In genomic region chr4:86033171-86033570, GRCh38 we compare ENCODE assay signal across 12 cellular contexts.
DNase-seq lines count a peak whose midpoint lies in the region; ATAC-seq, FAIRE-seq and TF ChIP-seq lines count a peak whose summit lies in the region.
"Had no signal": no experiment of that assay in that cellular context is flagged by ENCODE, and none has a peak within 500 bp of the region (broad histone marks: within the 10 kb centered on the region; RNA-seq: fewer than 3 reads in every experiment).

No MANE protein-coding gene starts in this region.

- no peak for TF ChIP-seq POLR2A in H1 (IDR thresholded peaks at IDR 0.05; ENCODE audit: control extremely low read depth in 1 of 2, low read depth in 2 of 2, low read length in 2 of 2)

- no peak overlapping the region for H3K56ac ChIP-seq in H1 (replicated peaks; ENCODE audit: insufficient read length, low read depth, low read length)

- no peaks in the 10 kb centered on the region for H3K9me3 Mint-ChIP-seq in neural crest cell
- peaks cover 0 to 1% of the 10 kb centered on the region in 2 donors for H3K9me3 Mint-ChIP-seq in effector memory CD8-positive, alpha-beta T cell
- H3K9me3 Mint-ChIP-seq: central memory CD8-positive, alpha-beta T cell; T-helper 1 cell treated with Interleukin-12 subunit alpha and Interleukin-12 subunit beta and Interleukin-4 antibody, amounts not matched to agents 30 μg/mL and 1 μg/mL, for 36 hours had no signal

- H3K27ac ChIP-seq in H1 (ENCODE audit: low read depth, low read length) (no peak overlapping the region), neuronal stem cell (replicated peaks; ENCODE audit: low read length) (no peak overlapping the region)
- H3K27ac ChIP-seq: parathyroid adenoma had no signal

- no peaks in the 10 kb centered on the region for H4K20me1 ChIP-seq in H1 (replicated peaks in 1 of 2; ENCODE audit: control insufficient read depth in 1 of 2, insufficient read depth in 2 of 2, low read length in 2 of 2)

- H2AK5ac ChIP-seq in H1 (ENCODE audit: low read depth, low read length) (no peak overlapping the region), neuronal stem cell (ENCODE audit: low read depth, low read length) (no peak overlapping the region)

- no peak overlapping the region for H3K23ac ChIP-seq in H1 (ENCODE audit: insufficient read length)
- H3K23ac ChIP-seq in neuronal stem cell (ENCODE audit: low read depth, low read length, poor library complexity): no peak overlapping the region

- H2BK12ac ChIP-seq in H1 (ENCODE audit: low read depth, low read length) (no peak overlapping the region), neuronal stem cell (ENCODE audit: low read length) (no peak overlapping the region)

- TF ChIP-seq CTCF in H1 (IDR thresholded peaks at IDR 0.05; ENCODE audit: control extremely low read depth in 1 of 3, insufficient read depth in 1 of 3, low read depth in 1 of 3, low read length in 3 of 3) (no peak), neural crest cell (conservative IDR thresholded peaks at IDR 0.05) (no peak)

- CTCF ChIA-PET in H1 (lab: Charles Lee; ENCODE audit: partially characterized antibody): interaction anchor here (1.0 to 1.9 kb wide), 3 partner anchors 69 to 277 kb away, joined by 4 to 5 read pairs (median 5); no protein-coding TSS in a partner anchor

- H4K91ac ChIP-seq in H1 (replicated peaks; ENCODE audit: insufficient read length, low read length): no peak overlapping the region
- H4K91ac ChIP-seq in neuronal stem cell (ENCODE audit: low read depth, low read length, poor library complexity): no peak overlapping the region

- no peaks in the 10 kb centered on the region for H3K27me3 Mint-ChIP-seq in neural crest cell (ENCODE audit: low read depth)
- H3K27me3 Mint-ChIP-seq in effector memory CD8-positive, alpha-beta T cell: no peaks in the 10 kb centered on the region
- H3K27me3 Mint-ChIP-seq: central memory CD8-positive, alpha-beta T cell had no signal

- no peak for FAIRE-seq in H1 (lab: Jason Lieb, UNC)

- no peaks in the 10 kb centered on the region for H3K79me2 ChIP-seq in H1 (ENCODE audit: control insufficient read depth in 1 of 2, insufficient read depth in 2 of 2, low read length in 2 of 2)
- H3K79me2 ChIP-seq: parathyroid adenoma had no signal

- no peak overlapping the region for H4K5ac ChIP-seq in H1 (ENCODE audit: insufficient read length, low read depth, low read length)

- H3K9ac ChIP-seq in H1 (replicated peaks in 1 of 4; ENCODE audit: extremely low read depth in 1 of 4, low read depth in 3 of 4, low read length in 3 of 4): no peak overlapping the region
- H3K9ac ChIP-seq in neuronal stem cell (ENCODE audit: low read depth, low read length, poor library complexity): no peak overlapping the region
- H3K9ac ChIP-seq: parathyroid adenoma had no signal

- H3K4me1 ChIP-seq in H1 (replicated peaks in 1 of 4; ENCODE audit: control insufficient read depth in 3 of 4, insufficient read depth in 4 of 4, low read length in 3 of 4): peaks cover 0 to 9% (median 1%) of the 10 kb centered on the region in 4 experiments; a peak in 2 of 7 replicates
- no peaks in the 10 kb centered on the region for H3K4me1 ChIP-seq in neuronal stem cell (ENCODE audit: control insufficient read depth in 2 of 2, insufficient read depth in 1 of 2, low read depth in 1 of 2, low read length in 2 of 2)
- H3K4me1 ChIP-seq: parathyroid adenoma had no signal

- TF ChIP-seq RAD21 in H1 (IDR thresholded peaks at IDR 0.05 in 1 of 2, conservative IDR thresholded peaks at IDR 0.05 in 1 of 2; ENCODE audit: low read depth in 2 of 2, low read length in 2 of 2): no peak

- H2BK5ac ChIP-seq in H1 (ENCODE audit: low read depth, low read length): no peak overlapping the region
- H2BK5ac ChIP-seq in neuronal stem cell (ENCODE audit: low read length): no peak overlapping the region

- H3K14ac ChIP-seq in H1 (ENCODE audit: insufficient read length): no peak overlapping the region
- no peak overlapping the region for H3K14ac ChIP-seq in neuronal stem cell (ENCODE audit: low read length)

- peaks cover 14% of the 10 kb centered on the region for H3K4me1 Mint-ChIP-seq in neural crest cell
- H3K4me1 Mint-ChIP-seq in effector memory CD8-positive, alpha-beta T cell (ENCODE audit: low read depth in 2 of 2): no peaks in the 10 kb centered on the region
- H3K4me1 Mint-ChIP-seq: B cell; central memory CD8-positive, alpha-beta T cell had no signal

- no peaks in the 10 kb centered on the region for H3K23me2 ChIP-seq in H1 (ENCODE audit: low read depth, low read length)

- H3K4me2 ChIP-seq in H1 (ENCODE audit: insufficient read depth in 1 of 2, low read depth in 2 of 2, low read length in 2 of 2) (no peak overlapping the region), neuronal stem cell (ENCODE audit: insufficient read depth, low read length, poor library complexity, severe bottlenecking) (no peak overlapping the region)

- H3K36me3 ChIP-seq in H1 (ENCODE audit: control insufficient read depth in 2 of 4, insufficient read depth in 4 of 4, low read length in 3 of 4): no peaks in the 10 kb centered on the region
- H3K36me3 ChIP-seq in neuronal stem cell (replicated peaks in 1 of 2; ENCODE audit: control insufficient read depth in 2 of 2, insufficient read depth in 2 of 2, low read length in 2 of 2): peaks cover 2 to 97% of the 10 kb centered on the region in 2 donors

- H3K4me3 ChIP-seq in H1 (ENCODE audit: extremely low read depth in 1 of 4, insufficient read depth in 2 of 4, low read depth in 3 of 4, low read length in 4 of 4) (no peak overlapping the region), neuronal stem cell (ENCODE audit: low read length in 2 of 2) (no peak overlapping the region)

- H2BK120ac ChIP-seq in H1 (replicated peaks; ENCODE audit: low read depth, low read length): no peak overlapping the region
- H2BK120ac ChIP-seq in neuronal stem cell (ENCODE audit: low read depth, low read length): no peak overlapping the region

- H3K27ac Mint-ChIP-seq in neural crest cell (ENCODE audit: unreplicated experiment): peak overlapping the region; percentile 89
- H3K27ac Mint-ChIP-seq in effector memory CD8-positive, alpha-beta T cell: no peak overlapping the region
- H3K27ac Mint-ChIP-seq: B cell; T-helper 1 cell treated with Interleukin-12 subunit alpha and Interleukin-12 subunit beta and Interleukin-4 antibody, amounts not matched to agents 30 μg/mL and 1 μg/mL, for 36 hours had no signal

- H2BK15ac ChIP-seq in H1 (ENCODE audit: low read length) (no peak overlapping the region), neuronal stem cell (ENCODE audit: low read length) (no peak overlapping the region)

- H4K8ac ChIP-seq in H1 (ENCODE audit: extremely low read depth, insufficient read depth, low read length) (no peak overlapping the region), neuronal stem cell (ENCODE audit: low read depth, low read length) (no peak overlapping the region)

- POLR2A ChIA-PET in H1 (lab: Charles Lee; ENCODE audit: partially characterized antibody): no interaction called here

- peak; percentile 86 for ATAC-seq in Right ventricle myocardium inferior
- ATAC-seq in effector memory CD8-positive, alpha-beta T cell (replicated peaks): no peak
- ATAC-seq in GM21381 (IDR thresholded peaks at IDR 0.05; ENCODE audit: unreplicated experiment): no peak

- no peak for TF ChIP-seq EP300 in H1 (IDR thresholded peaks at IDR 0.05; ENCODE audit: borderline replicate concordance in 1 of 2, low read depth in 2 of 2, low read length in 2 of 2)

- DNase-seq in Right ventricle myocardium inferior (ENCODE audit: missing footprints) (peak; percentile 72), cardiac septum (ENCODE audit: low spot score) (no peak), H1 (ENCODE audit: low read depth in 1 of 2, low spot score in 2 of 2) (no peak), neural crest cell (ENCODE audit: low read depth, low spot score) (no peak), neuronal stem cell (ENCODE audit: low spot score) (no peak), kidney tubule cell (ENCODE audit: low spot score) (no peak)
- no peak for DNase-seq in effector memory CD8-positive, alpha-beta T cell

- H3K27me3 ChIP-seq in H1 (replicated peaks in 1 of 4; ENCODE audit: control insufficient read depth in 3 of 4, extremely low read depth in 1 of 4, insufficient read depth in 3 of 4, low read length in 3 of 4) (no peaks in the 10 kb centered on the region), neuronal stem cell (ENCODE audit: control insufficient read depth in 3 of 3, insufficient read depth in 3 of 3, low read depth in 1 of 3, low read length in 3 of 3) (no peaks in the 10 kb centered on the region)

- H3K9me3 ChIP-seq in H1 (ENCODE audit: insufficient read depth in 2 of 2, low read depth in 1 of 2, low read length in 1 of 2) (no peaks in the 10 kb centered on the region), neuronal stem cell (replicated peaks in 1 of 2; ENCODE audit: control insufficient read depth in 2 of 2, insufficient read depth in 1 of 2, low read depth in 1 of 2, low read length in 2 of 2) (no peaks in the 10 kb centered on the region)

- WGBS in H1 (ENCODE audit: extremely low coverage in 1 of 2, insufficient coverage in 1 of 2, insufficient read length in 1 of 2, insufficient replicate concordance in 2 of 2, low coverage in 1 of 2, low lambda C conversion rate in 2 of 2, missing lambda C conversion rate in 1 of 2), 2 experiments: 96% methylated on average over 4 of the region's 4 CpGs; no CpG with 5 or more reads in 1 of the 2 experiments
- no CpG with 5 or more reads among the region's 4 CpGs for WGBS in neuronal stem cell (ENCODE audit: extremely low coverage in 2 of 2, insufficient read length in 2 of 2, insufficient replicate concordance in 1 of 2), 2 donors

- H3K79me1 ChIP-seq in H1 (ENCODE audit: low read depth, low read length) (no peaks in the 10 kb centered on the region), neuronal stem cell (ENCODE audit: low read depth, low read length) (no peaks in the 10 kb centered on the region)

- H3K4ac ChIP-seq in H1 (replicated peaks; ENCODE audit: insufficient read length, low read depth, low read length): no peak overlapping the region
- no peak overlapping the region for H3K4ac ChIP-seq in neuronal stem cell (ENCODE audit: low read length)

- intact Hi-C loops in Right ventricle myocardium inferior (cut with DNase I) (loop anchor here (10.0 kb wide), 1 partner anchor 208 kb away; no protein-coding TSS in a partner anchor), cardiac septum (cut with DNase I) (loop anchor here (10.0 kb wide), 1 partner anchor 208 kb away; no protein-coding TSS in a partner anchor)

- H2AFZ ChIP-seq in H1 (ENCODE audit: low read length) (no peak overlapping the region), neuronal stem cell (ENCODE audit: low read length) (no peak overlapping the region)
- H2AFZ ChIP-seq: parathyroid adenoma had no signal

- H3K4me3 Mint-ChIP-seq in neural crest cell: no peak overlapping the region
- no peak overlapping the region for H3K4me3 Mint-ChIP-seq in effector memory CD8-positive, alpha-beta T cell
- H3K4me3 Mint-ChIP-seq: B cell; central memory CD8-positive, alpha-beta T cell; T-helper 1 cell treated with Interleukin-12 subunit alpha and Interleukin-12 subunit beta and Interleukin-4 antibody, amounts not matched to agents 30 μg/mL and 1 μg/mL, for 36 hours had no signal

- H3K36me3 Mint-ChIP-seq in neural crest cell (ENCODE audit: low read depth): peaks cover 12% of the 10 kb centered on the region
- no peaks in the 10 kb centered on the region for H3K36me3 Mint-ChIP-seq in effector memory CD8-positive, alpha-beta T cell (ENCODE audit: insufficient read depth)

- H2BK20ac ChIP-seq in H1 (ENCODE audit: low read length): no peak overlapping the region

- H3K18ac ChIP-seq in H1 (ENCODE audit: extremely low read depth, low read length) (0 out of 2 replicates have a peak overlapping the region, but pooled peaks have one; percentile 27), neuronal stem cell (ENCODE audit: low read length) (no peak overlapping the region)
